ENCODE assay signal across 8 cellular contexts in genomic region chr11:90220391-90220790, GRCh38. TPM values are rescaled to one million over a fixed set of nuclear protein-coding genes. Genes with fewer than 3 reads are reported as not detected.
DNase-seq lines count a peak whose midpoint lies in the region; ATAC-seq and TF ChIP-seq lines count a peak whose summit lies in the region.

No MANE protein-coding gene starts in this region.

- H3K4me1 ChIP-seq in IMR-90 (ENCODE audit: control insufficient read depth, insufficient read depth, low read length) (peaks cover 6% of the 10 kb centered on the region), spleen (peaks cover 29 to 89% (median 52%) of the 10 kb centered on the region in 6 donors)
- peaks cover 23 to 35% of the 10 kb centered on the region in 2 donors for H3K4me1 ChIP-seq in naive thymus-derived CD4-positive, alpha-beta T cell (ENCODE audit: control insufficient read depth in 2 of 2, insufficient read depth in 2 of 2, low read length in 2 of 2)

- no peak overlapping the region for H2BK15ac ChIP-seq in IMR-90 (ENCODE audit: low read depth, low read length)

- peaks cover 0 to 28% of the 10 kb centered on the region in 2 experiments; a peak in 2 of 4 replicates for H3K79me1 ChIP-seq in IMR-90 (ENCODE audit: low read depth in 1 of 2, low read length in 2 of 2)

- H3K27me3 ChIP-seq in IMR-90 (ENCODE audit: control insufficient read depth, insufficient read depth, low read length): no peaks in the 10 kb centered on the region
- no peaks in the 10 kb centered on the region for H3K27me3 ChIP-seq in naive thymus-derived CD4-positive, alpha-beta T cell (ENCODE audit: control insufficient read depth in 2 of 2, insufficient read depth in 2 of 2, low read length in 2 of 2)
- no peaks in the 10 kb centered on the region for H3K27me3 ChIP-seq in spleen (replicated peaks in 1 of 7)

- H3K4me3 Mint-ChIP-seq in activated naive CD8-positive, alpha-beta T cell treated with anti-CD3 and anti-CD28 coated beads, Interleukin-2, amount 10 ng/mL, durations not matched to agents 7 days and 5 days: peak overlapping the region; percentile 99
- peak overlapping the region; percentile 14 to 99 (median 97) for H3K4me3 Mint-ChIP-seq in naive thymus-derived CD4-positive, alpha-beta T cell

- H3K9me3 Mint-ChIP-seq in activated naive CD8-positive, alpha-beta T cell treated with anti-CD3 and anti-CD28 coated beads, Interleukin-2, amount 10 ng/mL, durations not matched to agents 7 days and 5 days: no peaks in the 10 kb centered on the region
- peaks cover 0 to 6% (median 0%) of the 10 kb centered on the region in 11 donors for H3K9me3 Mint-ChIP-seq in naive thymus-derived CD4-positive, alpha-beta T cell

- no peak overlapping the region for H2AK5ac ChIP-seq in IMR-90 (ENCODE audit: low read depth, low read length)

- no peak overlapping the region for H3K56ac ChIP-seq in IMR-90 (ENCODE audit: extremely low read depth, insufficient read depth, low read length)

- H3K18ac ChIP-seq in IMR-90 (ENCODE audit: low read depth, low read length): no peak overlapping the region

- no peak overlapping the region for H2BK120ac ChIP-seq in IMR-90 (ENCODE audit: low read depth, low read length)

- H3K23ac ChIP-seq in IMR-90 (ENCODE audit: low read depth, low read length): no peak overlapping the region

- H2BK20ac ChIP-seq in IMR-90 (ENCODE audit: low read depth, low read length): no peak overlapping the region

- intact Hi-C loops in IMR-90 (cut with micrococcal nuclease) (no loop called here), spleen (cut with DNase I; ENCODE audit: low total_unique reads) (no loop called here)
- intact Hi-C loops in naive thymus-derived CD4-positive, alpha-beta T cell (cut with micrococcal nuclease): loop anchor here (1.0 kb wide), 2 partner anchors 8 to 15 kb away; no protein-coding TSS in a partner anchor

- H3K27me3 Mint-ChIP-seq in activated naive CD8-positive, alpha-beta T cell treated with anti-CD3 and anti-CD28 coated beads, Interleukin-2, amount 10 ng/mL, durations not matched to agents 7 days and 5 days: no peaks in the 10 kb centered on the region
- H3K27me3 Mint-ChIP-seq in naive thymus-derived CD4-positive, alpha-beta T cell: no peaks in the 10 kb centered on the region

- ATAC-seq in IMR-90 (ENCODE audit: low read depth) (no peak), omental fat pad (ENCODE audit: low FRiP score) (no peak), HG03342 (IDR thresholded peaks at IDR 0.05; ENCODE audit: unreplicated experiment) (no peak)
- no peak for ATAC-seq in activated naive CD8-positive, alpha-beta T cell treated with anti-CD3 and anti-CD28 coated beads, Interleukin-2, amount 10 ng/mL, durations not matched to agents 7 days and 5 days (ENCODE audit: low read depth)
- no peak for ATAC-seq in naive thymus-derived CD4-positive, alpha-beta T cell

- H3K4me3 ChIP-seq in IMR-90 (ENCODE audit: insufficient read depth, low read depth, low read length) (peak overlapping the region; percentile 13; the same call in 1 of the 2 replicates), spleen (peak overlapping the region in 2 of 8 donors; percentile 73 to 81)
- H3K4me3 ChIP-seq in naive thymus-derived CD4-positive, alpha-beta T cell (ENCODE audit: low read length): no peak overlapping the region

- no TSS peak for BruUV-seq in IMR-90 (replicated peaks; lab: Mats Ljungman, UMichigan)

- TF ChIP-seq RAD21 in IMR-90 (IDR thresholded peaks at IDR 0.05; ENCODE audit: low read length): no peak

- peak overlapping the region; percentile 18 for H2BK5ac ChIP-seq in IMR-90 (ENCODE audit: low read depth, low read length, poor library complexity, severe bottlenecking)

- CTCF ChIA-PET in IMR-90 (lab: Yijun Ruan, JAX): interaction anchor here (0.8 to 1.3 kb wide), 2 partner anchors 15 kb away, joined by 3 to 4 read pairs; no protein-coding TSS in a partner anchor
- CTCF ChIA-PET in naive thymus-derived CD4-positive, alpha-beta T cell (lab: Charles Lee): no interaction called here

- peaks cover 22% of the 10 kb centered on the region for H3K36me3 Mint-ChIP-seq in activated naive CD8-positive, alpha-beta T cell treated with anti-CD3 and anti-CD28 coated beads, Interleukin-2, amount 10 ng/mL, durations not matched to agents 7 days and 5 days
- H3K36me3 Mint-ChIP-seq in naive thymus-derived CD4-positive, alpha-beta T cell: peaks cover 0 to 20% (median 8%) of the 10 kb centered on the region in 5 donors

- H3K36me3 ChIP-seq in IMR-90 (ENCODE audit: control insufficient read depth, insufficient read depth, low read length) (no peaks in the 10 kb centered on the region), spleen (peaks cover 0 to 23% (median 5%) of the 10 kb centered on the region in 6 donors)
- peaks cover 0 to 9% (median 0%) of the 10 kb centered on the region in 3 experiments for H3K36me3 ChIP-seq in naive thymus-derived CD4-positive, alpha-beta T cell (ENCODE audit: control insufficient read depth in 2 of 3, insufficient read depth in 3 of 3, low read length in 3 of 3)

- no peak for TF ChIP-seq CTCF in IMR-90 (conservative IDR thresholded peaks at IDR 0.05; ENCODE audit: low read depth, low read length)
- TF ChIP-seq CTCF in spleen (IDR thresholded peaks at IDR 0.05 in 8 of 11, conservative IDR thresholded peaks at IDR 0.05 in 3 of 11): no peak
- no peak for TF ChIP-seq CTCF in omental fat pad (IDR thresholded peaks at IDR 0.05)

- in situ Hi-C loops in IMR-90 (cut with MboI; ENCODE audit: low sequenced_read_pairs): no loop called here

- no peak for TF ChIP-seq POLR2A in IMR-90 (IDR thresholded peaks at IDR 0.05; ENCODE audit: low read depth, low read length)
- no peak for TF ChIP-seq POLR2A in spleen (IDR thresholded peaks at IDR 0.05)

- peak overlapping the region; percentile 7 for H3K27ac Mint-ChIP-seq in activated naive CD8-positive, alpha-beta T cell treated with anti-CD3 and anti-CD28 coated beads, Interleukin-2, amount 10 ng/mL, durations not matched to agents 7 days and 5 days
- H3K27ac Mint-ChIP-seq in naive thymus-derived CD4-positive, alpha-beta T cell: peak overlapping the region; percentile 10 to 96 (median 84)

- no peaks in the 10 kb centered on the region; the same call in 1 of the 2 replicates for H3K9me1 ChIP-seq in IMR-90 (ENCODE audit: insufficient read depth, low read length)

- peaks cover 36% of the 10 kb centered on the region for H3K4me1 Mint-ChIP-seq in activated naive CD8-positive, alpha-beta T cell treated with anti-CD3 and anti-CD28 coated beads, Interleukin-2, amount 10 ng/mL, durations not matched to agents 7 days and 5 days
- peaks cover 50 to 92% (median 72%) of the 10 kb centered on the region in 7 donors for H3K4me1 Mint-ChIP-seq in naive thymus-derived CD4-positive, alpha-beta T cell

- H3K4ac ChIP-seq in IMR-90 (ENCODE audit: low read depth, low read length): no peak overlapping the region

- H4K5ac ChIP-seq in IMR-90 (ENCODE audit: low read depth, low read length): no peak overlapping the region

- peaks cover 44% of the 10 kb centered on the region for H4K20me1 ChIP-seq in IMR-90 (ENCODE audit: insufficient read depth, low read length)

- POLR2A ChIA-PET in IMR-90 (lab: Charles Lee; ENCODE audit: unreplicated experiment): no interaction called here
- POLR2A ChIA-PET in activated naive CD8-positive, alpha-beta T cell treated with anti-CD3 and anti-CD28 coated beads, Interleukin-2, amount 10 ng/mL, durations not matched to agents 7 days and 5 days (lab: Charles Lee): no interaction called here
- POLR2A ChIA-PET in naive thymus-derived CD4-positive, alpha-beta T cell (lab: Charles Lee): no interaction called here

- dilution Hi-C loops in IMR-90 (cut with HindIII; ENCODE audit: low sequenced_read_pairs, unreplicated experiment): no loop called here

- H3K9me3 ChIP-seq in IMR-90 (ENCODE audit: control insufficient read depth, insufficient read depth, low read length) (no peaks in the 10 kb centered on the region), spleen (no peaks in the 10 kb centered on the region)
- no peaks in the 10 kb centered on the region for H3K9me3 ChIP-seq in naive thymus-derived CD4-positive, alpha-beta T cell (ENCODE audit: control insufficient read depth in 2 of 3, low read length in 3 of 3)

- no peak overlapping the region for H3K9ac ChIP-seq in IMR-90 (ENCODE audit: low read depth, low read length)

- H3K4me2 ChIP-seq in IMR-90 (ENCODE audit: low read depth, low read length): peak overlapping the region; percentile 88

- no CpG with 5 or more reads among the region's 1 CpG for WGBS in IMR-90 (ENCODE audit: extremely low coverage in 2 of 2, insufficient read length in 1 of 2), 2 experiments
- WGBS in spleen, 5 donors: 56 to 90% (median 65%) methylated on average over 1 of the region's 1 CpG

- DNase-seq in GM04504 (ENCODE audit: low read depth) (peak; percentile 28), IMR-90 (peak; percentile 72), spleen (no peak), NCI-H774 (lab: John Stamatoyannopoulos, UW) (no peak), omental fat pad (ENCODE audit: low spot score) (no peak)
- no peak for DNase-seq in activated naive CD8-positive, alpha-beta T cell treated with anti-CD3 and anti-CD28 coated beads, Interleukin-2, amount 10 ng/mL, durations not matched to agents 7 days and 5 days
- no peak for DNase-seq in naive thymus-derived CD4-positive, alpha-beta T cell

- H3K14ac ChIP-seq in IMR-90 (replicated peaks; ENCODE audit: low read depth, low read length): no peak overlapping the region

- no peak overlapping the region for H2AK9ac ChIP-seq in IMR-90 (replicated peaks; ENCODE audit: low read depth, low read length, poor library complexity)

- H3K27ac ChIP-seq in IMR-90 (ENCODE audit: insufficient read depth, low read length) (no peak overlapping the region), spleen (no peak overlapping the region)
- H3K27ac ChIP-seq in naive thymus-derived CD4-positive, alpha-beta T cell (ENCODE audit: low read depth, low read length): no peak overlapping the region

- no peak overlapping the region for H2AFZ ChIP-seq in IMR-90 (replicated peaks; ENCODE audit: low read length, poor library complexity)

- no peak overlapping the region for H4K8ac ChIP-seq in IMR-90 (ENCODE audit: low read depth in 2 of 2, low read length in 2 of 2)

- no peak overlapping the region for H4K91ac ChIP-seq in IMR-90 (ENCODE audit: insufficient read depth, low read depth, low read length)

TF ChIP-seq in IMR-90, 13 proteins besides CTCF, POLR2A, EP300 and RAD21:
- TF ChIP-seq SMC3 (IDR thresholded peaks at IDR 0.05; ENCODE audit: low read depth, low read length) (no peak), CEBPB (IDR thresholded peaks at IDR 0.05; ENCODE audit: low read depth, low read length) (peak; percentile 79)

RNA-seq across cellular contexts. Expression of gene CHORDC1, which starts 2.5 kb away (rescaled TPM):
- 51.4 and 102 TPM in 2 replicates for total RNA-seq in IMR-90 (2012; rRNA removed)
- polyA plus RNA-seq in IMR-90 (2012; rRNA removed): 17.4 and 26.9 TPM in 2 replicates
- polyA plus RNA-seq in IMR-90 (2012; cell fraction: cytosol; rRNA removed): 7.3 and 10.6 TPM in 2 replicates
- 14.3 and 40.2 TPM in 2 replicates for polyA plus RNA-seq in IMR-90 (2012; cell fraction: nucleus; rRNA removed; ENCODE audit: low replicate concordance)
- total RNA-seq in activated naive CD8-positive, alpha-beta T cell treated with anti-CD3 and anti-CD28 coated beads, Interleukin-2, amount 10 ng/mL, durations not matched to agents 7 days and 5 days: 10 to 100 TPM; 46.7 to 55.4 TPM
- total RNA-seq in naive thymus-derived CD4-positive, alpha-beta T cell: 10 to 100 TPM; 64.0 to 77.3 (median 66.5) TPM
- 10 to 100 TPM; 16.6 to 28.3 TPM for polyA plus RNA-seq in naive thymus-derived CD4-positive, alpha-beta T cell
- total RNA-seq in spleen: 10 to 100 TPM; 36.3 to 82.6 (median 52.5) TPM
- 10 to 100 TPM; 21.0 to 31.4 (median 22.1) TPM for polyA plus RNA-seq in spleen
- total RNA-seq in omental fat pad: 100 to 1,000 TPM in 1 of 4 donors, 10 to 100 TPM in 3; 56.2 to 147 (median 79.4) TPM

Comparison
In these comparisons a context has a peak if more than half of its experiments do, and no peak if none do; other contexts are left out.
1. DNase-seq: peak in GM04504 (single experiment) and IMR-90 (single experiment); none in activated naive CD8-positive, alpha-beta T cell treated with anti-CD3 and anti-CD28 coated beads, Interleukin-2, amount 10 ng/mL, durations not matched to agents 7 days and 5 days (single experiment), naive thymus-derived CD4-positive, alpha-beta T cell (0 of 9), spleen (single experiment), NCI-H774 (single experiment) and omental fat pad (single experiment).
2. intact Hi-C loops: an anchor here in naive thymus-derived CD4-positive, alpha-beta T cell (1.0 kb wide); none called in IMR-90 and spleen.